In the genomic region with DNA sequence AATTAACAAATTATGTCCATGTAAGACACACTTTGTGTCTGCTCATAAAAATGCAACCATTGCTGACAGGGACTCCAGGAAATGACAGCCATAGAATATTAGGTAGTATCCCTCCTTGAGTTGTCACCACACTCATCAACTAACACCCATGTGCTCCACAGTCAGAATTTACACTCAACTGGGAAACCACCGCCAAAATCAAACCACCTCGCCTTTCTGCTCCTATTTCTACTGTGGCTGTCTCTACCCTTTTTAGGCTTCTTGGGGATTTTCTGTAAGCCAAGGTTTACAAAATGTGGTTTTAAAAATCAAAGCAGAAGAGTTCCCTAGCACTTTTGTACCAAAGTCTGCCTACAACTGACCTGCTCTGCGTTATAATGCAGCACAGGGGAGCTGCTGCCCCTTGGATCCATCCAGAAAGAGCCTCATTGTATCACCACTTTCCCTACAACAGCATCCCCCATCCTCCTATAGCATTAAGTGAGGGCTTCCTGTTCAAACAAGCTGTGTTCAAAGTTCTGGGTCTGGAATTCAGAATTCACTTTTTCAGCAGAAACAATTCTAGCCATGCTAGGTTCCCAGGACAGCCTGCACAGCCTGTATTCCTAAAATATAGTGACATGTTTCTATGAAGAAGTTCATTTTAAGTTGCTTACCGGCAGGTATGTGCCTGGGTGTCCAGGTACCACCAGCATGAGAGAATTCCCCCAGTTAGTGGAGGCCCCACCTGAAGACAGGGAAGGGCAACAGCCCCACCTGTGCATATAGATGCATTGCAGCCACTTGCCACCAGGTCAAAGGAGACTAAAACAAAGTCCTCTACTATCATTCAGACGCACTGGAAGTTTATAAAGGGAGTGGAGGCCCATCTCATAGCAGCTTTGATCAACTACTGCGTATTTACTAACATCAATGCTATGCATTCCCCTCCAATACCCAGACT, we compare ENCODE assay signal across 21 cellular contexts.
"Had no signal": no experiment of that assay in that cellular context is flagged by ENCODE, and none has a peak within 500 bp of the region (broad histone marks: within the 10 kb centered on the region; RNA-seq: fewer than 3 reads in every experiment).

No MANE protein-coding gene starts in this region.

- H3K27ac ChIP-seq: cardiac muscle cell, heart right ventricle, vagina had no signal

- DNase-seq: activated CD4-positive, alpha-beta memory T cell treated with anti-CD3 and anti-CD28 coated beads, Interleukin-2, amount 10 ng/mL, durations not matched to agents 7 days and 5 days; activated CD4-positive, alpha-beta T cell treated with anti-CD3 and anti-CD28 coated beads, Interleukin-2, amount 10 ng/mL, durations not matched to agents 24 days and 14 days; activated effector memory CD4-positive, alpha-beta T cell treated with Interleukin-2 at 50 U/mL for 16 hours; activated naive CD4-positive, alpha-beta T cell treated with anti-CD3 and anti-CD28 coated beads, Interleukin-2, amount 10 ng/mL, durations not matched to agents 7 days and 5 days; activated T-cell treated with anti-CD3 and anti-CD28 coated beads, Interleukin-2, amount 50 U/mL, for 72 hours; foreskin fibroblast; heart right ventricle; islet precursor cell; left cardiac atrium; occipital lobe; small intestine; stimulated activated CD4-positive, alpha-beta T cell treated with anti-CD3 and anti-CD28 coated beads, Interleukin-2, amount 100 ng/mL, for 24 hours; stimulated activated naive CD8-positive, alpha-beta T cell treated with anti-CD3 and anti-CD28 coated beads, Interleukin-15, amount 100 ng/mL, for 72 hours; T-helper 17 cell had no signal

- H3K27me3 Mint-ChIP-seq: type B pancreatic cell had no signal

- H3K4me3 ChIP-seq: cardiac muscle cell, heart right ventricle, lung, vagina had no signal

- ATAC-seq: activated T-cell treated with anti-CD3 and anti-CD28 coated beads, Interleukin-2, amount 50 U/mL, for 72 hours; sciatic nerve; stimulated activated effector memory CD8-positive, alpha-beta T cell treated with anti-CD3 and anti-CD28 coated beads, Interleukin-12 subunit alpha, Interleukin-12 subunit beta, amount 100 ng/mL, for 72 hours; stimulated activated naive CD8-positive, alpha-beta T cell treated with anti-CD3 and anti-CD28 coated beads, Interleukin-15, amount 100 ng/mL, for 72 hours; T-helper 17 cell had no signal

- FAIRE-seq: endometrium, small intestine had no signal

- H3K27ac Mint-ChIP-seq: activated CD4-positive, alpha-beta memory T cell treated with anti-CD3 and anti-CD28 coated beads, Interleukin-2, amount 10 ng/mL, durations not matched to agents 7 days and 5 days; activated CD4-positive, alpha-beta T cell treated with anti-CD3 and anti-CD28 coated beads, Interleukin-2, amount 10 ng/mL, durations not matched to agents 24 days and 14 days; activated naive CD4-positive, alpha-beta T cell treated with anti-CD3 and anti-CD28 coated beads, Interleukin-2, amount 10 ng/mL, durations not matched to agents 7 days and 5 days; activated T-cell treated with anti-CD3 and anti-CD28 coated beads, Interleukin-2, amount 50 U/mL, for 72 hours; stimulated activated effector memory CD8-positive, alpha-beta T cell treated with anti-CD3 and anti-CD28 coated beads, Interleukin-12 subunit alpha, Interleukin-12 subunit beta, amount 100 ng/mL, for 72 hours; stimulated activated naive CD8-positive, alpha-beta T cell treated with anti-CD3 and anti-CD28 coated beads, Interleukin-15, amount 100 ng/mL, for 72 hours; T-helper 17 cell had no signal

- H3K4me1 Mint-ChIP-seq: activated CD4-positive, alpha-beta memory T cell treated with anti-CD3 and anti-CD28 coated beads, Interleukin-2, amount 10 ng/mL, durations not matched to agents 7 days and 5 days; activated CD4-positive, alpha-beta T cell treated with anti-CD3 and anti-CD28 coated beads, Interleukin-2, amount 10 ng/mL, durations not matched to agents 24 days and 14 days; activated naive CD4-positive, alpha-beta T cell treated with anti-CD3 and anti-CD28 coated beads, Interleukin-2, amount 10 ng/mL, durations not matched to agents 7 days and 5 days; stimulated activated effector memory CD8-positive, alpha-beta T cell treated with anti-CD3 and anti-CD28 coated beads, Interleukin-12 subunit alpha, Interleukin-12 subunit beta, amount 100 ng/mL, for 72 hours; stimulated activated naive CD8-positive, alpha-beta T cell treated with anti-CD3 and anti-CD28 coated beads, Interleukin-15, amount 100 ng/mL, for 72 hours; T-helper 17 cell had no signal

- H3K9me3 Mint-ChIP-seq: activated CD4-positive, alpha-beta memory T cell treated with anti-CD3 and anti-CD28 coated beads, Interleukin-2, amount 10 ng/mL, durations not matched to agents 7 days and 5 days; activated CD4-positive, alpha-beta T cell treated with anti-CD3 and anti-CD28 coated beads, Interleukin-2, amount 10 ng/mL, durations not matched to agents 24 days and 14 days; activated naive CD4-positive, alpha-beta T cell treated with anti-CD3 and anti-CD28 coated beads, Interleukin-2, amount 10 ng/mL, durations not matched to agents 7 days and 5 days; stimulated activated effector memory CD8-positive, alpha-beta T cell treated with anti-CD3 and anti-CD28 coated beads, Interleukin-12 subunit alpha, Interleukin-12 subunit beta, amount 100 ng/mL, for 72 hours; stimulated activated naive CD8-positive, alpha-beta T cell treated with anti-CD3 and anti-CD28 coated beads, Interleukin-15, amount 100 ng/mL, for 72 hours; type B pancreatic cell had no signal

- H3K27me3 ChIP-seq: vagina had no signal

- H3K9me3 ChIP-seq: heart right ventricle, vagina had no signal

- H3K4me3 Mint-ChIP-seq: activated CD4-positive, alpha-beta memory T cell treated with anti-CD3 and anti-CD28 coated beads, Interleukin-2, amount 10 ng/mL, durations not matched to agents 7 days and 5 days; activated CD4-positive, alpha-beta T cell treated with anti-CD3 and anti-CD28 coated beads, Interleukin-2, amount 10 ng/mL, durations not matched to agents 24 days and 14 days; activated naive CD4-positive, alpha-beta T cell treated with anti-CD3 and anti-CD28 coated beads, Interleukin-2, amount 10 ng/mL, durations not matched to agents 7 days and 5 days; activated T-cell treated with anti-CD3 and anti-CD28 coated beads, Interleukin-2, amount 50 U/mL, for 72 hours; stimulated activated effector memory CD8-positive, alpha-beta T cell treated with anti-CD3 and anti-CD28 coated beads, Interleukin-12 subunit alpha, Interleukin-12 subunit beta, amount 100 ng/mL, for 72 hours; stimulated activated naive CD8-positive, alpha-beta T cell treated with anti-CD3 and anti-CD28 coated beads, Interleukin-15, amount 100 ng/mL, for 72 hours; T-helper 17 cell had no signal

- H3K36me3 ChIP-seq: cardiac muscle cell, heart right ventricle, vagina had no signal

- H3K36me3 Mint-ChIP-seq: activated naive CD4-positive, alpha-beta T cell treated with anti-CD3 and anti-CD28 coated beads, Interleukin-2, amount 10 ng/mL, durations not matched to agents 7 days and 5 days; stimulated activated effector memory CD8-positive, alpha-beta T cell treated with anti-CD3 and anti-CD28 coated beads, Interleukin-12 subunit alpha, Interleukin-12 subunit beta, amount 100 ng/mL, for 72 hours; type B pancreatic cell had no signal
